ENCODE assay signal across 31 cellular contexts in the genomic region with DNA sequence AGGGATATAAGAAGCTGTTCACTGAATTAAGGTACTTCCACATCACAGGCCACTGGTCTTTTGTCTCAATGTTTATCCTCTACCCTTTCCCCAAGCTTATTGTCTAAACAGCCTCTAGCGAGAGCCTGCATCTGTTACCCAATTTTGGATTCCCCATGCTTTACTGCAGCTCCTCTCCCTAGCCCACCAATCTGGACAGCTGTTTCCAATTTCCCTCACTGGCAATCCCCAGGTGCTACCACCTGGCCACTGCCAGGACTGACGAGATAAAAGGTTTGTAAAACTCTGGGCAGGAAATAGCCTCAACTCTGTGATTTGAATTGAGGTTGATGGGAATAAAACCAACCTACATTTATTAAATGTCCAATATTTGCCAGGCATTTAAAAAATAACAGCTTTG. TPM values are rescaled to one million over a fixed set of nuclear protein-coding genes. Genes with fewer than 3 reads are reported as not detected.
DNase-seq lines count a peak whose midpoint lies in the region; ATAC-seq, FAIRE-seq and TF ChIP-seq lines count a peak whose summit lies in the region.
"Had no signal": no experiment of that assay in that cellular context is flagged by ENCODE, and none has a peak within 500 bp of the region (broad histone marks: within the 10 kb centered on the region; RNA-seq: fewer than 3 reads in every experiment).

No MANE protein-coding gene starts in this region.

- ATAC-seq in GM23338, result peak; percentile 53; the same call in 2 of the 3 replicates
- ATAC-seq in GM19455 (IDR thresholded peaks at IDR 0.05; ENCODE audit: unreplicated experiment), result no peak
- no peak for ATAC-seq in HG02840 (IDR thresholded peaks at IDR 0.05; ENCODE audit: low FRiP score, unreplicated experiment)
- ATAC-seq: activated T-cell treated with anti-CD3 and anti-CD28 coated beads, Interleukin-2, amount 50 U/mL, for 4 hours; gastroesophageal sphincter; pancreas; stimulated activated naive B cell treated with anti-CD40 and anti-IgM and Interleukin-4, amounts not matched to agents 10 μg/mL and 1 μg/mL and 100 μg/mL, for 72 hours; upper lobe of right lung had no signal

- H3K27ac ChIP-seq in GM23338 (ENCODE audit: low read depth) (no peak overlapping the region), H1 (ENCODE audit: low read depth, low read length) (no peak overlapping the region), breast epithelium (no peak overlapping the region)
- H3K27ac ChIP-seq: gastroesophageal sphincter, pancreas, SK-N-MC, suprapubic skin, upper lobe of right lung had no signal

- H3K9ac ChIP-seq in H1 (replicated peaks in 1 of 4; ENCODE audit: extremely low read depth in 1 of 4, low read depth in 3 of 4, low read length in 3 of 4), result no peak overlapping the region

- H3K9me3 Mint-ChIP-seq in GM23338, result peaks cover 10% of the 10 kb centered on the region; the same call in 1 of the 3 replicates

- H3K9me2 ChIP-seq in GM23338 (ENCODE audit: insufficient read depth), result no peaks in the 10 kb centered on the region; the same call in 1 of the 2 replicates

- FAIRE-seq in H1 (lab: Jason Lieb, UNC), result no peak
- FAIRE-seq: colon, HTR-8/SVneo, pancreas had no signal

- H3K27ac Mint-ChIP-seq in GM23338, result no peak overlapping the region
- H3K27ac Mint-ChIP-seq: activated naive CD8-positive, alpha-beta T cell treated with anti-CD3 and anti-CD28 coated beads, Interleukin-2, amount 10 ng/mL, durations not matched to agents 7 days and 5 days; CD8-positive, alpha-beta memory T cell; nephron; stimulated activated naive B cell treated with anti-CD40 and anti-IgM and Interleukin-4, amounts not matched to agents 10 μg/mL and 1 μg/mL and 100 μg/mL, for 72 hours had no signal

- H3K4me3 Mint-ChIP-seq in GM23338, result no peak overlapping the region
- H3K4me3 Mint-ChIP-seq: activated naive CD8-positive, alpha-beta T cell treated with anti-CD3 and anti-CD28 coated beads, Interleukin-2, amount 10 ng/mL, durations not matched to agents 7 days and 5 days; activated T-cell treated with anti-CD3 and anti-CD28 coated beads, Interleukin-2, amount 50 U/mL, for 4 hours; CD8-positive, alpha-beta memory T cell; nephron; stimulated activated naive B cell treated with anti-CD40 and anti-IgM and Interleukin-4, amounts not matched to agents 10 μg/mL and 1 μg/mL and 100 μg/mL, for 72 hours had no signal

- H3K23me2 ChIP-seq in H1 (ENCODE audit: low read depth, low read length), result no peaks in the 10 kb centered on the region

- H3F3A ChIP-seq in GM23338 (replicated peaks; ENCODE audit: low read depth), result no peaks in the 10 kb centered on the region

- no peak overlapping the region for H2BK20ac ChIP-seq in H1 (ENCODE audit: low read length)

- H2AK5ac ChIP-seq in H1 (ENCODE audit: low read depth, low read length), result no peak overlapping the region

- CTCF ChIA-PET in H1 (lab: Charles Lee; ENCODE audit: partially characterized antibody), result interaction anchor here (1.1 to 1.4 kb wide), 3 partner anchors 11 to 61 kb away, joined by 3 to 8 read pairs (median 4); no protein-coding TSS in a partner anchor

- DNase-seq in GM23338 (ENCODE audit: low spot score), result peak; percentile 40
- peak; percentile 69 for DNase-seq in NCI-H1417 treated with DMSO at 0.1 percent for 48 hours (lab: John Stamatoyannopoulos, UW)
- DNase-seq in NCI-H345 (lab: John Stamatoyannopoulos, UW), result peak; percentile 30
- no peak for DNase-seq in H1 (ENCODE audit: low read depth in 1 of 2, low spot score in 2 of 2)
- no peak for DNase-seq in NCI-H2029 treated with DMSO at 0.1 percent for 48 hours (lab: John Stamatoyannopoulos, UW)
- no peak for DNase-seq in breast epithelium (ENCODE audit: low spot score in 2 of 2)
- DNase-seq: activated CD4-positive, alpha-beta T cell treated with anti-CD3 and anti-CD28 coated beads, Interleukin-2, amount 50 U/mL, for 1 hour; activated CD4-positive, CD25-positive, alpha-beta regulatory T cell; activated gamma-delta T cell; activated naive CD8-positive, alpha-beta T cell treated with anti-CD3 and anti-CD28 coated beads, Interleukin-2, amount 10 ng/mL, durations not matched to agents 7 days and 5 days; activated T-cell treated with anti-CD3 and anti-CD28 coated beads, Interleukin-2, amount 50 U/mL, for 4 hours; aorta; CD8-positive, alpha-beta memory T cell; DND-41; GF-D8; GOT3; hippocampal formation; mammary epithelial cell; NK-92 treated with Interleukin-12 subunit alpha and Interleukin-12 subunit beta, amount 100 ng/mL, for 24 hours; pancreas; stimulated activated naive B cell treated with anti-CD40 and anti-IgM and Interleukin-4, amounts not matched to agents 10 μg/mL and 1 μg/mL and 100 μg/mL, for 72 hours; T-helper 1 cell; upper lobe of right lung had no signal

- 67% methylated on average over 2 of the region's 2 CpGs; no CpG with 5 or more reads in 1 of the 2 experiments for whole genome bisulfite sequencing in H1 (ENCODE audit: extremely low coverage in 1 of 2, insufficient coverage in 1 of 2, insufficient read length in 1 of 2, insufficient replicate concordance in 2 of 2, low coverage in 1 of 2, low lambda C conversion rate in 2 of 2, missing lambda C conversion rate in 1 of 2), 2 experiments

- H4K5ac ChIP-seq in H1 (ENCODE audit: insufficient read length, low read depth, low read length), result no peak overlapping the region

- H2AFZ ChIP-seq in GM23338 (no peak overlapping the region; the same call in 1 of the 2 replicates), H1 (ENCODE audit: low read length) (no peak overlapping the region)

- H3K79me2 ChIP-seq in GM23338 (replicated peaks; ENCODE audit: insufficient read depth) (no peaks in the 10 kb centered on the region), H1 (ENCODE audit: control insufficient read depth in 1 of 2, insufficient read depth in 2 of 2, low read length in 2 of 2) (no peaks in the 10 kb centered on the region)

- H3K4me3 ChIP-seq in GM23338 (no peak overlapping the region), H1 (ENCODE audit: extremely low read depth in 1 of 4, insufficient read depth in 2 of 4, low read depth in 3 of 4, low read length in 4 of 4) (no peak overlapping the region), breast epithelium (no peak overlapping the region)
- H3K4me3 ChIP-seq: gastroesophageal sphincter, pancreas, SK-N-MC, suprapubic skin, upper lobe of right lung had no signal

- H3K9me3 ChIP-seq in H1 (ENCODE audit: insufficient read depth in 2 of 2, low read depth in 1 of 2, low read length in 1 of 2) (no peaks in the 10 kb centered on the region), breast epithelium (peaks cover 6% of the 10 kb centered on the region in 2 donors)
- H3K9me3 ChIP-seq: pancreas, suprapubic skin, upper lobe of right lung had no signal

- no peak overlapping the region for H2BK12ac ChIP-seq in H1 (ENCODE audit: low read depth, low read length)

- TF ChIP-seq RAD21 in H1 (IDR thresholded peaks at IDR 0.05 in 1 of 2, conservative IDR thresholded peaks at IDR 0.05 in 1 of 2; ENCODE audit: low read depth in 2 of 2, low read length in 2 of 2), result no peak

- peaks cover 3% of the 10 kb centered on the region for H3K27me3 Mint-ChIP-seq in GM23338 (ENCODE audit: insufficient read depth, low read depth, poor library complexity)
- H3K27me3 Mint-ChIP-seq: CD8-positive, alpha-beta memory T cell had no signal

- H3K27me3 ChIP-seq in GM23338 (ENCODE audit: insufficient read depth) (no peaks in the 10 kb centered on the region), H1 (replicated peaks in 1 of 4; ENCODE audit: control insufficient read depth in 3 of 4, extremely low read depth in 1 of 4, insufficient read depth in 3 of 4, low read length in 3 of 4) (no peaks in the 10 kb centered on the region), breast epithelium (no peaks in the 10 kb centered on the region)
- H3K27me3 ChIP-seq: gastroesophageal sphincter, pancreas, suprapubic skin, upper lobe of right lung had no signal

- H3K79me1 ChIP-seq in H1 (ENCODE audit: low read depth, low read length), result no peaks in the 10 kb centered on the region

- H2BK5ac ChIP-seq in H1 (ENCODE audit: low read depth, low read length), result no peak overlapping the region

- H3K36me3 ChIP-seq in GM23338 (ENCODE audit: insufficient read depth) (no peaks in the 10 kb centered on the region), H1 (ENCODE audit: control insufficient read depth in 2 of 4, insufficient read depth in 4 of 4, low read length in 3 of 4) (no peaks in the 10 kb centered on the region), breast epithelium (no peaks in the 10 kb centered on the region)
- H3K36me3 ChIP-seq: gastroesophageal sphincter, pancreas, suprapubic skin, upper lobe of right lung had no signal

- no peak for TF ChIP-seq EP300 in H1 (IDR thresholded peaks at IDR 0.05; ENCODE audit: borderline replicate concordance in 1 of 2, low read depth in 2 of 2, low read length in 2 of 2)

- H3K4me1 Mint-ChIP-seq in GM23338, result peaks cover 23% of the 10 kb centered on the region
- H3K4me1 Mint-ChIP-seq: activated naive CD8-positive, alpha-beta T cell treated with anti-CD3 and anti-CD28 coated beads, Interleukin-2, amount 10 ng/mL, durations not matched to agents 7 days and 5 days; CD8-positive, alpha-beta memory T cell; nephron; stimulated activated naive B cell treated with anti-CD40 and anti-IgM and Interleukin-4, amounts not matched to agents 10 μg/mL and 1 μg/mL and 100 μg/mL, for 72 hours had no signal

- H3K18ac ChIP-seq in H1 (ENCODE audit: extremely low read depth, low read length), result no peak overlapping the region

- TF ChIP-seq POLR2A in H1 (IDR thresholded peaks at IDR 0.05; ENCODE audit: control extremely low read depth in 1 of 2, low read depth in 2 of 2, low read length in 2 of 2), result no peak
- no peak for TF ChIP-seq POLR2A in breast epithelium (IDR thresholded peaks at IDR 0.05)

- peaks cover 20% of the 10 kb centered on the region for H3K4me1 ChIP-seq in GM23338 (ENCODE audit: insufficient read depth)
- peaks cover 0 to 3% (median 1%) of the 10 kb centered on the region in 4 experiments; a peak in 2 of 7 replicates for H3K4me1 ChIP-seq in H1 (replicated peaks in 1 of 4; ENCODE audit: control insufficient read depth in 3 of 4, insufficient read depth in 4 of 4, low read length in 3 of 4)
- H3K4me1 ChIP-seq in breast epithelium, result no peaks in the 10 kb centered on the region
- H3K4me1 ChIP-seq: gastroesophageal sphincter, pancreas, suprapubic skin, upper lobe of right lung had no signal

- H3K4ac ChIP-seq in H1 (replicated peaks; ENCODE audit: insufficient read length, low read depth, low read length), result no peak overlapping the region

- no peak overlapping the region for H3K23ac ChIP-seq in H1 (ENCODE audit: insufficient read length)

- intact Hi-C loops in breast epithelium (cut with DNase I; ENCODE audit: low total_unique reads), result no loop called here

- H3K14ac ChIP-seq in H1 (ENCODE audit: insufficient read length), result no peak overlapping the region

- H2BK120ac ChIP-seq in H1 (replicated peaks; ENCODE audit: low read depth, low read length), result no peak overlapping the region

- H2BK15ac ChIP-seq in H1 (ENCODE audit: low read length), result no peak overlapping the region

- POLR2A ChIA-PET in H1 (lab: Charles Lee; ENCODE audit: partially characterized antibody), result no interaction called here

- H4K8ac ChIP-seq in H1 (ENCODE audit: extremely low read depth, insufficient read depth, low read length), result no peak overlapping the region

- peaks cover 7% of the 10 kb centered on the region; the same call in 1 of the 3 replicates for H3K36me3 Mint-ChIP-seq in GM23338 (ENCODE audit: low read depth)
- H3K36me3 Mint-ChIP-seq: activated naive CD8-positive, alpha-beta T cell treated with anti-CD3 and anti-CD28 coated beads, Interleukin-2, amount 10 ng/mL, durations not matched to agents 7 days and 5 days; stimulated activated naive B cell treated with anti-CD40 and anti-IgM and Interleukin-4, amounts not matched to agents 10 μg/mL and 1 μg/mL and 100 μg/mL, for 72 hours had no signal

- H3K56ac ChIP-seq in H1 (replicated peaks; ENCODE audit: insufficient read length, low read depth, low read length), result no peak overlapping the region

- no peak overlapping the region for H4K91ac ChIP-seq in H1 (replicated peaks; ENCODE audit: insufficient read length, low read length)

- H4K20me1 ChIP-seq in GM23338 (replicated peaks; ENCODE audit: insufficient read depth) (no peaks in the 10 kb centered on the region), H1 (replicated peaks in 1 of 2; ENCODE audit: control insufficient read depth in 1 of 2, insufficient read depth in 2 of 2, low read length in 2 of 2) (no peaks in the 10 kb centered on the region)

- H3K4me2 ChIP-seq in GM23338 (no peak overlapping the region), H1 (ENCODE audit: insufficient read depth in 1 of 2, low read depth in 2 of 2, low read length in 2 of 2) (no peak overlapping the region)

- TF ChIP-seq CTCF in GM23338 (conservative IDR thresholded peaks at IDR 0.05; ENCODE audit: low read depth in 2 of 2), result no peak
- TF ChIP-seq CTCF in H1 (IDR thresholded peaks at IDR 0.05; ENCODE audit: control extremely low read depth in 1 of 3, insufficient read depth in 1 of 3, low read depth in 1 of 3, low read length in 3 of 3), result no peak
- TF ChIP-seq CTCF in breast epithelium (IDR thresholded peaks at IDR 0.05), result no peak

RNA-seq across cellular contexts. Expression of a gene that starts 58.0 kb away (rescaled TPM):
- 13.9 and 19.6 TPM in 2 replicates for total RNA-seq in GM23338 (2014; rRNA removed; shearing (Covaris generic))
- 16.1 and 21.8 TPM in 2 replicates for polyA plus RNA-seq in GM23338 (2016; fragmentation: Nextera tagmentation; extraction: Ambion mirVana)
- total RNA-seq in H1 (2021; fragmentation: NEBNext Ultra II Directional; extraction: Animal tissue kit (Norgen Biotek cat#: 25700)), result 10.8 and 12.3 TPM in 2 replicates
- polyA plus RNA-seq in H1 (2011; rRNA removed), result 1.7 and 3.4 TPM in 2 replicates
- polyA plus RNA-seq in H1 (2011; cell fraction: cytosol; rRNA removed), result 3.9 TPM
- 4.0 TPM for polyA plus RNA-seq in H1 (2011; cell fraction: nucleus; rRNA removed)
- polyA plus RNA-seq in H1 (2012, experiment 1 of 2), result 3.0 to 7.0 TPM (median 3.7 TPM) in 4 replicates
- 0.62 TPM for polyA plus RNA-seq in H1 (2012, experiment 2 of 2)
- 14.3 TPM for polyA plus RNA-seq in H1 (2013, experiment 1 of 2)
- polyA plus RNA-seq in H1 (2013, experiment 2 of 2), result 13.3 TPM
- 6.8 and 9.2 TPM in 2 replicates for polyA minus RNA-seq in H1 (2011; rRNA and poly(A)+ RNA removed)
- polyA minus RNA-seq in H1 (2011; cell fraction: cytosol; rRNA and poly(A)+ RNA removed), result 4.9 TPM
- polyA minus RNA-seq in H1 (2011; cell fraction: nucleus; rRNA and poly(A)+ RNA removed), result 46.1 TPM
- total RNA-seq in breast epithelium, result 10 to 100 TPM in 2 of 3 donors, 1 to 10 TPM in 1; 3.4 to 38.2 (median 32.1) TPM

Comparison
In these comparisons a context has a peak if more than half of its experiments do, and no peak if none do; other contexts are left out.
1. DNase-seq: peak in GM23338 (single experiment), NCI-H1417 treated with DMSO at 0.1 percent for 48 hours (single experiment) and NCI-H345 (single experiment); none in H1 (0 of 2), NCI-H2029 treated with DMSO at 0.1 percent for 48 hours (single experiment) and breast epithelium (0 of 2).